In the genomic region with DNA sequence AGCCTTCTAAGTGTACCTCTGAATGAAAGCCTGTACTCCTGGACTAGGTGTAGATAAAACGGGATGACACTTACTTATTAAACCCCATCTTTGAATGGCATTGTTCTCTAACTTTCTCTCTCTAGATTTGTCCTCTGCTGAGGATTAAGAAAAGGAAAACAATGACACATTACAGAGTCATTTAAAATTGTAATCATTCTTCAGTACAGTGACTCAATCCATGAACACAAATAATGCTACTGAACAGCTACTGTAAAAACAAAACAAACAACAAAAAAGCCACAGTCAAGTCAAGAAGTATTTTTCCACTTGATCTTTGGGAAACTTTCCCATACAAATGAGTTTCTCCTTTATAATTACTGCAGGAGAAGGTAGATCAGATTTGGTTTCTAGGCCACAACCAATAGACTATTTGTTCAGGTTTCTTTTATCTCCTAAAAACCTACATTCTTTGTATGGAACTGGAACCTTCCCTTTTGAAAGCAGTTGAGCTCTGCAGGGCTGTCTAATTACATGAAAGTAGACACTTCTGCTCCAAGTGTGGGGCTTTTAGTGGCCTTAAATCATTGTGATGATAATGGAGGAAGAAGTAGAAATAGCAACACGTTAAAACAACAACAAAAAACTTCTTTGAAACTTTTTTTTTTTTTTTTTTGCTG, we compare ENCODE assay signal across 14 cellular contexts.
DNase-seq lines count a peak whose midpoint lies in the region; ATAC-seq and TF ChIP-seq lines count a peak whose summit lies in the region.
"Had no signal": no experiment of that assay in that cellular context is flagged by ENCODE, and none has a peak within 500 bp of the region (broad histone marks: within the 10 kb centered on the region; RNA-seq: fewer than 3 reads in every experiment).

No MANE protein-coding gene starts in this region.

- no peak for TF ChIP-seq CTCF in Panc1 (IDR thresholded peaks at IDR 0.05)
- no peak for TF ChIP-seq CTCF in retinal pigment epithelial cell (conservative IDR thresholded peaks at IDR 0.05; ENCODE audit: low read depth, low read length)

- in situ Hi-C loops in Panc1 (cut with HindIII; ENCODE audit: low pct_unique_long_range_greater_than_20kb, low sequenced_read_pairs) = no loop called here

- peak; percentile 66 for ATAC-seq in activated CD4-positive, alpha-beta T cell treated with anti-CD3 and anti-CD28 coated beads for 36 hours
- ATAC-seq in Panc1 (peak; percentile 97), esophagus mucosa (peak; percentile 83), GM19452 (IDR thresholded peaks at IDR 0.05; ENCODE audit: unreplicated experiment) (no peak), GM19328 (IDR thresholded peaks at IDR 0.05; ENCODE audit: unreplicated experiment) (no peak)
- ATAC-seq: naive thymus-derived CD4-positive, alpha-beta T cell had no signal

- POLR2A ChIA-PET in activated CD4-positive, alpha-beta T cell treated with anti-CD3 and anti-CD28 coated beads for 36 hours (lab: Charles Lee) = no interaction called here
- POLR2A ChIA-PET in Panc1 (lab: Charles Lee) = no interaction called here

- no peak for DNase-seq in activated CD4-positive, alpha-beta T cell treated with anti-CD3 and anti-CD28 coated beads for 36 hours
- DNase-seq in activated CD4-positive, alpha-beta T cell treated with anti-CD3 and anti-CD28 coated beads, Interleukin-2, amount 50 U/mL, for 48 hours = no peak
- DNase-seq in Panc1 (ENCODE audit: low read depth, low spot score) (peak; percentile 61), retinal pigment epithelial cell (ENCODE audit: low read depth) (peak; percentile 12), HuH-7 (ENCODE audit: low spot score) (no peak)
- DNase-seq: 8988T; naive thymus-derived CD4-positive, alpha-beta T cell; tibial artery had no signal

- H3K9me3 Mint-ChIP-seq in activated CD4-positive, alpha-beta T cell treated with anti-CD3 and anti-CD28 coated beads for 36 hours (ENCODE audit: low read depth) = no peaks in the 10 kb centered on the region

- H3K4me1 Mint-ChIP-seq in activated CD4-positive, alpha-beta T cell treated with anti-CD3 and anti-CD28 coated beads for 36 hours = no peaks in the 10 kb centered on the region
- H3K4me1 Mint-ChIP-seq: naive thymus-derived CD4-positive, alpha-beta T cell had no signal

- no peaks in the 10 kb centered on the region for H3K27me3 ChIP-seq in Panc1 (ENCODE audit: control insufficient read depth, insufficient read depth, low read length)
- H3K27me3 ChIP-seq: brain microvascular endothelial cell, MG63, tibial artery had no signal

- H3K27ac ChIP-seq in Panc1 (ENCODE audit: low read length) = 0 out of 2 replicates have a peak overlapping the region, but pooled peaks have one; percentile 44
- H3K27ac ChIP-seq: brain microvascular endothelial cell, tibial artery had no signal

- H3K27me3 Mint-ChIP-seq in activated CD4-positive, alpha-beta T cell treated with anti-CD3 and anti-CD28 coated beads for 36 hours = no peaks in the 10 kb centered on the region
- H3K27me3 Mint-ChIP-seq: naive thymus-derived CD4-positive, alpha-beta T cell had no signal

- H3K36me3 ChIP-seq in Panc1 (ENCODE audit: control insufficient read depth, insufficient read depth, low read length) = peaks cover 2% of the 10 kb centered on the region; the same call in 1 of the 2 replicates
- H3K36me3 ChIP-seq: brain microvascular endothelial cell, MG63 had no signal

- H3K27ac Mint-ChIP-seq in activated CD4-positive, alpha-beta T cell treated with anti-CD3 and anti-CD28 coated beads for 36 hours = no peak overlapping the region
- H3K27ac Mint-ChIP-seq: naive thymus-derived CD4-positive, alpha-beta T cell had no signal

- peaks cover 22% of the 10 kb centered on the region for H3K36me3 Mint-ChIP-seq in activated CD4-positive, alpha-beta T cell treated with anti-CD3 and anti-CD28 coated beads for 36 hours (ENCODE audit: low read depth)

- no peak overlapping the region for H3K4me3 ChIP-seq in Panc1 (ENCODE audit: low read depth in 2 of 2, low read length in 2 of 2)
- no peak overlapping the region for H3K4me3 ChIP-seq in retinal pigment epithelial cell (ENCODE audit: low read length)
- H3K4me3 ChIP-seq: MG63, skin epidermis, tibial artery had no signal

- no peaks in the 10 kb centered on the region; the same call in 1 of the 2 replicates for H3K4me1 ChIP-seq in Panc1 (ENCODE audit: control insufficient read depth, insufficient read depth, low read length)
- H3K4me1 ChIP-seq: tibial artery had no signal

- no peak overlapping the region for H3K4me3 Mint-ChIP-seq in activated CD4-positive, alpha-beta T cell treated with anti-CD3 and anti-CD28 coated beads for 36 hours
- H3K4me3 Mint-ChIP-seq: naive thymus-derived CD4-positive, alpha-beta T cell had no signal

- BruUV-seq in Panc1 (replicated peaks; lab: Mats Ljungman, UMichigan) = no TSS peak

- intact Hi-C loops in activated CD4-positive, alpha-beta T cell treated with anti-CD3 and anti-CD28 coated beads for 36 hours (cut with DNase I, micrococcal nuclease) = no loop called here
- intact Hi-C loops in Panc1 (cut with micrococcal nuclease; ENCODE audit: unreplicated experiment) = no loop called here

- no peaks in the 10 kb centered on the region for H3K9me3 ChIP-seq in Panc1 (ENCODE audit: control insufficient read depth, insufficient read depth, low read depth, low read length)
- H3K9me3 ChIP-seq: MG63, tibial artery had no signal

- CTCF ChIA-PET in activated CD4-positive, alpha-beta T cell treated with anti-CD3 and anti-CD28 coated beads for 36 hours (lab: Charles Lee) = interaction anchor here (0.6 to 0.7 kb wide), 3 partner anchors 11 to 310 kb away, joined by 3 read pairs; no protein-coding TSS in a partner anchor
- CTCF ChIA-PET in Panc1 (lab: Charles Lee) = no interaction called here

Comparison
In these comparisons a context has a peak if more than half of its experiments do, and no peak if none do; other contexts are left out.
1. ATAC-seq: peak in activated CD4-positive, alpha-beta T cell treated with anti-CD3 and anti-CD28 coated beads for 36 hours (single experiment), Panc1 (single experiment) and esophagus mucosa (single experiment); none in GM19452 (single experiment) and GM19328 (single experiment).
2. DNase-seq: peak in Panc1 (single experiment) and retinal pigment epithelial cell (single experiment); none in activated CD4-positive, alpha-beta T cell treated with anti-CD3 and anti-CD28 coated beads for 36 hours (single experiment), activated CD4-positive, alpha-beta T cell treated with anti-CD3 and anti-CD28 coated beads, Interleukin-2, amount 50 U/mL, for 48 hours (0 of 2) and HuH-7 (single experiment).